8 cellular contexts compared by ENCODE assay signal in the genomic region with DNA sequence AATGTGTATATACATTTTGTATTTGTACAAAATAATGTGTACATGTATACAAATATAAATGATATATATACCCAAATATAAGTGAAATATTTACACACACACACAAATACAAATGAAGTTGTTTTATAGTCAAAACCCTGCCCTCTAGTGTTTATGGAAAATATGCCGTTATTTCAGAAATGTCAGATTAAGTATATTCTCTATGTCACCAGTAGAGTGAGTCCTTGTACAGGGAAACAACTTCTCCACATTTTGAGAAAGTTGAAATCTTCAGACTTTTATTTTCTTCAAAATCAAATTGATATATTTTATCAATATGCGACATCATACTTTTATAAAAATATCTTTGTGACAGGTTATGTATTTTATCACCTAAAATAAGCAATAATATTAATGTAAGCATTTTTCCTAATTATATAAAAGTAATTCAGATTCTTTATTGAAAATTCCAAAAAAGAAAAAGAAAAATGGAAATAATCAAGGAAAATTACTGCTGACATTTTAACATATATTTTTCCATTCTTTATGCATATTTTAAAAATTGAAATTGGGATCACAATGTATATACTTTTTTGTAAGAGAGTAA. TPM values are rescaled to one million over a fixed set of nuclear protein-coding genes. Genes with fewer than 3 reads are reported as not detected.
DNase-seq lines count a peak whose midpoint lies in the region; ATAC-seq, FAIRE-seq and TF ChIP-seq lines count a peak whose summit lies in the region.

No MANE protein-coding gene starts in this region.

- no peak overlapping the region for H3K9ac ChIP-seq in GM12878 (ENCODE audit: control insufficient read depth, insufficient read depth, low read length)
- no peak overlapping the region for H3K9ac ChIP-seq in neuronal stem cell (ENCODE audit: low read depth, low read length, poor library complexity)

- H3K79me1 ChIP-seq in neuronal stem cell (ENCODE audit: low read depth, low read length), result peaks cover 1% of the 10 kb centered on the region

- H2AFZ ChIP-seq in GM12878 (ENCODE audit: control insufficient read depth, low read depth, low read length) (no peak overlapping the region), neuronal stem cell (ENCODE audit: low read length) (no peak overlapping the region)

- TF ChIP-seq RAD21 in GM12878 (IDR thresholded peaks at IDR 0.05; ENCODE audit: insufficient read depth, low read depth, low read length), result peak; percentile 69

- H2BK12ac ChIP-seq in neuronal stem cell (ENCODE audit: low read length), result no peak overlapping the region

- TF ChIP-seq EP300 in GM12878 (IDR thresholded peaks at IDR 0.05; ENCODE audit: borderline replicate concordance in 1 of 2, control insufficient read depth in 1 of 2, low read depth in 2 of 2, low read length in 2 of 2), result no peak

- H3K9me3 Mint-ChIP-seq in Calu3 (ENCODE audit: low read depth, unreplicated experiment), result no peaks in the 10 kb centered on the region

- no peak overlapping the region for H3K4ac ChIP-seq in neuronal stem cell (ENCODE audit: low read length)

- H3K23ac ChIP-seq in neuronal stem cell (ENCODE audit: low read depth, low read length, poor library complexity), result no peak overlapping the region

- POLR2A ChIA-PET in GM12878 (lab: Charles Lee), result no interaction called here

- no peak overlapping the region for H2BK5ac ChIP-seq in neuronal stem cell (ENCODE audit: low read length)

- H2BK15ac ChIP-seq in neuronal stem cell (ENCODE audit: low read length), result no peak overlapping the region

- H3K79me2 ChIP-seq in GM12878 (ENCODE audit: control insufficient read depth, insufficient read depth, low read length), result no peaks in the 10 kb centered on the region; the same call in 1 of the 2 replicates

- H3K4me1 Mint-ChIP-seq in Calu3 (ENCODE audit: low read depth, unreplicated experiment), result no peaks in the 10 kb centered on the region

- H2BK120ac ChIP-seq in neuronal stem cell (ENCODE audit: low read depth, low read length), result no peak overlapping the region

- CTCF ChIA-PET in Calu3 (lab: Charles Lee), result no interaction called here
- CTCF ChIA-PET in GM12878 (lab: Yijun Ruan, JAX), result interaction anchor here (0.7 to 1.1 kb wide), 4 partner anchors 11 to 28 kb away, joined by 3 to 6 read pairs (median 4); no protein-coding TSS in a partner anchor

- H4K20me1 ChIP-seq in GM12878 (ENCODE audit: control insufficient read depth, insufficient read depth), result no peaks in the 10 kb centered on the region

- no TSS peak for BruUV-seq in Calu3 (replicated peaks; lab: Mats Ljungman, UMichigan)
- no TSS peak for BruUV-seq in GM12878 (replicated peaks; lab: Mats Ljungman, UMichigan)

- H3K27me3 Mint-ChIP-seq in Calu3 (ENCODE audit: unreplicated experiment), result no peaks in the 10 kb centered on the region

- H3K4me3 ChIP-seq in GM12878 (no peak overlapping the region), neuronal stem cell (ENCODE audit: low read length in 2 of 2) (no peak overlapping the region)
- H3K4me3 ChIP-seq in effector memory CD4-positive, alpha-beta T cell (ENCODE audit: insufficient read depth, low read depth, low read length, poor library complexity, severe bottlenecking), result no peak overlapping the region

- peaks cover 3% of the 10 kb centered on the region in 2 experiments; a peak in 2 of 4 replicates for H3K36me3 ChIP-seq in GM12878 (ENCODE audit: control insufficient read depth in 2 of 2, insufficient read depth in 2 of 2, low read length in 1 of 2)
- peaks cover 16 to 97% of the 10 kb centered on the region in 2 donors for H3K36me3 ChIP-seq in neuronal stem cell (replicated peaks in 1 of 2; ENCODE audit: control insufficient read depth in 2 of 2, insufficient read depth in 2 of 2, low read length in 2 of 2)
- H3K36me3 ChIP-seq in effector memory CD4-positive, alpha-beta T cell (ENCODE audit: control insufficient read depth, insufficient read depth, low read length), result peaks cover 16% of the 10 kb centered on the region

- H2AK5ac ChIP-seq in neuronal stem cell (ENCODE audit: low read depth, low read length), result no peak overlapping the region

- H3K27ac Mint-ChIP-seq in Calu3 (ENCODE audit: unreplicated experiment), result no peak overlapping the region

- RAD21 ChIA-PET in GM12878 (lab: Charles Lee; ENCODE audit: unreplicated experiment), result no interaction called here

- no peak overlapping the region for H3K4me3 Mint-ChIP-seq in Calu3 (ENCODE audit: low read depth, unreplicated experiment)

- peak; percentile 73 for FAIRE-seq in GM12878 (lab: Jason Lieb, UNC)

- no peaks in the 10 kb centered on the region for H3K4me1 ChIP-seq in GM12878 (ENCODE audit: control insufficient read depth, insufficient read depth, low read length)
- H3K4me1 ChIP-seq in neuronal stem cell (ENCODE audit: control insufficient read depth in 2 of 2, insufficient read depth in 1 of 2, low read depth in 1 of 2, low read length in 2 of 2), result no peaks in the 10 kb centered on the region
- H3K4me1 ChIP-seq in effector memory CD4-positive, alpha-beta T cell (ENCODE audit: control insufficient read depth, insufficient read depth, low read length, poor library complexity, severe bottlenecking), result no peaks in the 10 kb centered on the region

- SMC1A ChIA-PET in GM12878 (lab: Charles Lee; ENCODE audit: uncharacterized antibody, unreplicated experiment), result interaction anchor here (0.7 to 0.8 kb wide), 2 partner anchors 16 to 25 kb away, joined by 3 to 5 read pairs; no protein-coding TSS in a partner anchor

- DNase-seq in Calu3 (no peak), NCI-H2196 (lab: John Stamatoyannopoulos, UW; ENCODE audit: unreplicated experiment) (peak; percentile 61), GM12878 (ENCODE audit: low read depth, low spot score) (no peak), left colon (no peak), neuronal stem cell (ENCODE audit: low spot score) (no peak)
- DNase-seq in effector memory CD4-positive, alpha-beta T cell, result no peak

- H4K8ac ChIP-seq in neuronal stem cell (ENCODE audit: low read depth, low read length), result no peak overlapping the region

- peaks cover 4% of the 10 kb centered on the region for H3K36me3 Mint-ChIP-seq in Calu3 (ENCODE audit: insufficient read depth, unreplicated experiment)

- ATAC-seq in GM19023 (IDR thresholded peaks at IDR 0.05; ENCODE audit: unreplicated experiment), result peak; percentile 56
- peak; percentile 85 for ATAC-seq in HG03135 (IDR thresholded peaks at IDR 0.05; ENCODE audit: unreplicated experiment)
- ATAC-seq in GM12878, result peak; percentile 86
- peak; percentile 71 for ATAC-seq in left colon

- peak; percentile 74 for TF ChIP-seq CTCF in Calu3 (IDR thresholded peaks at IDR 0.05; ENCODE audit: unreplicated experiment)
- TF ChIP-seq CTCF in GM12878 (IDR thresholded peaks at IDR 0.05 in 2 of 3, conservative IDR thresholded peaks at IDR 0.05 in 1 of 3; ENCODE audit: control insufficient read depth in 2 of 3, extremely low read depth in 1 of 3, insufficient read depth in 1 of 3, low read depth in 3 of 3, low read length in 3 of 3), result peak; percentile 62 to 87 (median 71)

- WGBS in GM12878 (ENCODE audit: insufficient coverage, insufficient replicate concordance, low lambda C conversion rate, missing lambda C conversion rate), result 23% methylated on average over 2 of the region's 2 CpGs
- WGBS in neuronal stem cell (ENCODE audit: extremely low coverage in 2 of 2, insufficient read length in 2 of 2, insufficient replicate concordance in 1 of 2), 2 donors, result no CpG with 5 or more reads among the region's 2 CpGs

- intact Hi-C loops in Calu3 (cut with micrococcal nuclease; ENCODE audit: unreplicated experiment) (loop anchor here (2.0 to 10.0 kb wide), 5 partner anchors 321 to 1634 kb away; no protein-coding TSS in a partner anchor), GM12878 (cut with micrococcal nuclease; ENCODE audit: unreplicated experiment) (no loop called here), left colon (cut with DNase I, micrococcal nuclease) (loop anchor here in 1 of 2 donors (10.0 kb wide), 1 partner anchor 734 kb away; a partner anchor contains a TSS)

- H3K9me3 ChIP-seq in GM12878 (replicated peaks; ENCODE audit: control insufficient read depth, insufficient read depth, low read length), result no peaks in the 10 kb centered on the region; the same call in 2 of the 3 replicates
- peaks cover 1 to 24% of the 10 kb centered on the region in 2 donors for H3K9me3 ChIP-seq in neuronal stem cell (replicated peaks in 1 of 2; ENCODE audit: control insufficient read depth in 2 of 2, insufficient read depth in 1 of 2, low read depth in 1 of 2, low read length in 2 of 2)
- H3K9me3 ChIP-seq in effector memory CD4-positive, alpha-beta T cell (ENCODE audit: control insufficient read depth, low read length), result no peaks in the 10 kb centered on the region

- in situ Hi-C loops in GM12878 (cut with MboI), result no loop called here

- no peak overlapping the region for H4K91ac ChIP-seq in neuronal stem cell (ENCODE audit: low read depth, low read length, poor library complexity)

- TF ChIP-seq POLR2A in GM12878 (IDR thresholded peaks at IDR 0.05; ENCODE audit: low read depth, low read length), result no peak

- no peak overlapping the region for H3K14ac ChIP-seq in neuronal stem cell (ENCODE audit: low read length)

- H3K4me2 ChIP-seq in GM12878 (ENCODE audit: control insufficient read depth, insufficient read depth) (no peak overlapping the region), neuronal stem cell (ENCODE audit: insufficient read depth, low read length, poor library complexity, severe bottlenecking) (no peak overlapping the region)

- H3K27ac ChIP-seq in GM12878 (ENCODE audit: control insufficient read depth, insufficient read depth), result no peak overlapping the region
- no peak overlapping the region for H3K27ac ChIP-seq in neuronal stem cell (replicated peaks; ENCODE audit: low read length)
- no peak overlapping the region for H3K27ac ChIP-seq in effector memory CD4-positive, alpha-beta T cell (ENCODE audit: insufficient read depth, low read length, poor library complexity, severe bottlenecking)

- no peak overlapping the region for H3K18ac ChIP-seq in neuronal stem cell (ENCODE audit: low read length)

- H3K27me3 ChIP-seq in GM12878 (replicated peaks in 1 of 2; ENCODE audit: control insufficient read depth in 2 of 2, insufficient read depth in 2 of 2, low read length in 1 of 2) (no peaks in the 10 kb centered on the region), neuronal stem cell (ENCODE audit: control insufficient read depth in 3 of 3, insufficient read depth in 3 of 3, low read depth in 1 of 3, low read length in 3 of 3) (no peaks in the 10 kb centered on the region)
- no peaks in the 10 kb centered on the region for H3K27me3 ChIP-seq in effector memory CD4-positive, alpha-beta T cell (replicated peaks; ENCODE audit: control insufficient read depth, insufficient read depth, low read length, poor library complexity, severe bottlenecking)

RNA-seq across cellular contexts. Expression of a gene that starts 22.4 kb away (rescaled TPM):
- 32.6 and 32.8 TPM in 2 replicates for total RNA-seq in Calu3 (2022)
- total RNA-seq in GM12878 (2013; cell fraction: nucleolus; rRNA removed), result 52.3 and 58.3 TPM in 2 replicates
- 15.8 and 21.1 TPM in 2 replicates for total RNA-seq in GM12878 (2014; rRNA removed)
- total RNA-seq in GM12878 (2014; rRNA removed; fragmentation: Illumina TruSeq; extraction: Trizol), result 23.4 and 25.8 TPM in 2 replicates
- total RNA-seq in GM12878 (2021), result 23.5 and 26.6 TPM in 2 replicates
- polyA plus RNA-seq in GM12878 (2011; ENCODE audit: low read depth), result 16.8 TPM
- 87.3 and 130 TPM in 2 replicates for polyA plus RNA-seq in GM12878 (2011; rRNA removed)
- polyA plus RNA-seq in GM12878 (2011; cell fraction: cytosol; rRNA removed), result 27.4 and 39.7 TPM in 2 replicates
- 71.2 and 88.7 TPM in 2 replicates for polyA plus RNA-seq in GM12878 (2011; cell fraction: nucleus; rRNA removed)
- 14.3 and 19.4 TPM in 2 replicates for polyA plus RNA-seq in GM12878 (2012)
- 31.7 and 48.0 TPM in 2 replicates for polyA plus RNA-seq in GM12878 (2014; fragmentation: Illumina TruSeq; extraction: Trizol)
- 10 to 100 TPM; 18.0 to 30.1 TPM for polyA plus RNA-seq in GM12878 (2014; fragmentation: Nextera tagmentation; extraction: Ambion mirVana)
- polyA plus RNA-seq in GM12878 (2014; rRNA removed), result 18.1 and 19.5 TPM in 2 replicates
- polyA plus RNA-seq in GM12878 (2016; fragmentation: Nextera tagmentation; extraction: Ambion mirVana), result 10 to 100 TPM; 48.5 to 51.5 TPM
- 27.0 and 29.3 TPM in 2 replicates for polyA minus RNA-seq in GM12878 (2011; rRNA and poly(A)+ RNA removed)
- 6.9 and 9.1 TPM in 2 replicates for polyA minus RNA-seq in GM12878 (2011; cell fraction: cytosol; rRNA and poly(A)+ RNA removed)
- 18.9 and 25.4 TPM in 2 replicates for polyA minus RNA-seq in GM12878 (2011; cell fraction: nucleus; rRNA and poly(A)+ RNA removed)
- total RNA-seq in left colon, result 10 to 100 TPM; 16.0 to 16.5 TPM
- 62.3 TPM for polyA plus RNA-seq in neuronal stem cell (2013, experiment 1 of 2)
- polyA plus RNA-seq in neuronal stem cell (2013, experiment 2 of 2), result 64.7 TPM

RNA-seq across cellular contexts. Expression of a gene that starts 23.6 kb away (rescaled TPM):
- total RNA-seq in Calu3 (2022) (118 and 140 TPM in 2 replicates), GM12878 (2014; rRNA removed) (123 and 139 TPM in 2 replicates), GM12878 (2014; rRNA removed; fragmentation: Illumina TruSeq; extraction: Trizol) (159 and 164 TPM in 2 replicates), GM12878 (2021) (145 and 151 TPM in 2 replicates), left colon (10 to 100 TPM; 85.4 to 88.9 TPM)
- 399 and 423 TPM in 2 replicates for total RNA-seq in GM12878 (2013; cell fraction: nucleolus; rRNA removed)
- polyA plus RNA-seq in GM12878 (2011; ENCODE audit: low read depth), result 32.0 TPM
- polyA plus RNA-seq in GM12878 (2011; rRNA removed) (145 and 175 TPM in 2 replicates), GM12878 (2014; fragmentation: Illumina TruSeq; extraction: Trizol) (143 and 160 TPM in 2 replicates), GM12878 (2014; fragmentation: Nextera tagmentation; extraction: Ambion mirVana) (100 to 1,000 TPM in 1 of 2 experiments, 10 to 100 TPM in 1; 97.8 to 117 TPM), GM12878 (2014; rRNA removed) (90.8 and 131 TPM in 2 replicates), GM12878 (2016; fragmentation: Nextera tagmentation; extraction: Ambion mirVana) (100 to 1,000 TPM; 189 to 197 TPM)
- 85.3 and 127 TPM in 2 replicates for polyA plus RNA-seq in GM12878 (2011; cell fraction: cytosol; rRNA removed)
- 285 and 290 TPM in 2 replicates for polyA plus RNA-seq in GM12878 (2011; cell fraction: nucleus; rRNA removed)
- polyA plus RNA-seq in GM12878 (2012), result 47.0 and 71.4 TPM in 2 replicates
- 242 and 408 TPM in 2 replicates for polyA minus RNA-seq in GM12878 (2011; rRNA and poly(A)+ RNA removed)
- polyA minus RNA-seq in GM12878 (2011; cell fraction: cytosol; rRNA and poly(A)+ RNA removed), result 51.6 and 67.1 TPM in 2 replicates
- 208 and 363 TPM in 2 replicates for polyA minus RNA-seq in GM12878 (2011; cell fraction: nucleus; rRNA and poly(A)+ RNA removed)
- 272 TPM for polyA plus RNA-seq in neuronal stem cell (2013, experiment 1 of 2)
- 282 TPM for polyA plus RNA-seq in neuronal stem cell (2013, experiment 2 of 2)
